9 cellular contexts compared by ENCODE assay signal in the genomic region with DNA sequence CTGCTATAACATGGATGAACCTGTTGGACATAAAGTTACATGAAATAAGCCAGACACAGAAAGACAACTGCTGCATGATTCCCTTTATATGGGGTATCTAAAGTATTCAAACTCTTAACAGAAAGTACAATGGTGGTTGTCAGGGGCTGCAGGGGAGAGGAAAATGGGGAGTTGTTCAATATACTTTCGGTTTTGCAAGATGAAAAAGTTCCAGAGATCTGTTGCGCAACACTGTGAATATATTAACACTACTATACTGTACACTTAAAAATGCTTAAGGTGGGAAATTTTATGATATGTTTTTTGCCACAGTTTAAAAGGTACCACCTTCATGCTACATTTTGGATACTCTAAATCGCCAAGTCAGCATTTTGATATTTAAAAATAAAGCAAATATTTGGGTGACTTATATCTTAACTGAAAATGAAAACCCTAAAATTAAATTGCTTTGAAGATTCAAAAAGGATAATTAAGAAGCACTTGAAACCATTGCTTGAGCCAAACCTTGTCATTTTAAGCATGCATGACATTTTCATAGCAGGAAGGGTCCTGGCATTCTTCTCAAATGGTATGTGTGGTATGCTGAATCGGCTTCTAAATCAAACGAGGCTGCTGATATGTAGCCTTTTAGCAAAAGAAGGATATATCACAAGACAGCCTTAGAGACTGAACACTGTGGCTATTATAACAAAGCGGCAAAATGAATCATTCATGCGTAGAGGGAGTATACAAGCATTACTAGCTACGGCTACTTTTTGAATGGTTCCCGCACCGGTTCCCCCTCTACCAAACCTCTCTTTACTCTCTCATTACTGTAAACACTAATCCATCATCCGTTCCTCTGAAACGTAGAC.
DNase-seq lines count a peak whose midpoint lies in the region; ATAC-seq and TF ChIP-seq lines count a peak whose summit lies in the region.
"Had no signal": no experiment of that assay in that cellular context is flagged by ENCODE, and none has a peak within 500 bp of the region (broad histone marks: within the 10 kb centered on the region; RNA-seq: fewer than 3 reads in every experiment).

No MANE protein-coding gene starts in this region.

- peak overlapping the region; percentile 84 for H3K27ac ChIP-seq in A673 (ENCODE audit: low read depth, low read length, poor library complexity, severe bottlenecking)
- H3K27ac ChIP-seq in left lung: peak overlapping the region; percentile 40 to 53

- POLR2A ChIA-PET in A673 (lab: Charles Lee; ENCODE audit: low non-redundant PET): interaction anchor here (0.6 kb wide), 1 partner anchor 38 kb away, joined by 4 read pairs; no protein-coding TSS in a partner anchor

- H3K9me3 ChIP-seq in A673 (ENCODE audit: low read depth, low read length, poor library complexity, severe bottlenecking): no peaks in the 10 kb centered on the region
- H3K9me3 ChIP-seq in left lung: no peaks in the 10 kb centered on the region

- H3K36me3 Mint-ChIP-seq in IgD-negative memory B cell: peaks cover 2% of the 10 kb centered on the region
- peaks cover 49% of the 10 kb centered on the region for H3K36me3 Mint-ChIP-seq in activated naive CD8-positive, alpha-beta T cell treated with anti-CD3 and anti-CD28 coated beads, Interleukin-2, amount 50 U/mL, for 24 hours (ENCODE audit: low read depth)

- H3K9me3 Mint-ChIP-seq in IgD-negative memory B cell: peaks cover 0 to 3% (median 1%) of the 10 kb centered on the region in 3 donors
- no peaks in the 10 kb centered on the region for H3K9me3 Mint-ChIP-seq in activated naive CD8-positive, alpha-beta T cell treated with anti-CD3 and anti-CD28 coated beads, Interleukin-2, amount 50 U/mL, for 24 hours

- H3K27ac Mint-ChIP-seq in IgD-negative memory B cell: peak overlapping the region in 1 of 3 donors; percentile 50
- peak overlapping the region; percentile 96 for H3K27ac Mint-ChIP-seq in activated naive CD8-positive, alpha-beta T cell treated with anti-CD3 and anti-CD28 coated beads, Interleukin-2, amount 50 U/mL, for 24 hours

- peak overlapping the region; percentile 42 to 85 (median 56) for H3K4me3 Mint-ChIP-seq in IgD-negative memory B cell
- H3K4me3 Mint-ChIP-seq in activated naive CD8-positive, alpha-beta T cell treated with anti-CD3 and anti-CD28 coated beads, Interleukin-2, amount 50 U/mL, for 24 hours: peak overlapping the region; percentile 72

- no peaks in the 10 kb centered on the region for H3K27me3 ChIP-seq in A673 (replicated peaks; ENCODE audit: insufficient read depth, low read depth, low read length, poor library complexity)
- H3K27me3 ChIP-seq in left lung: no peaks in the 10 kb centered on the region

- BruUV-seq in A673 (replicated peaks; lab: Mats Ljungman, UMichigan): no TSS peak

- ATAC-seq in activated naive CD8-positive, alpha-beta T cell treated with anti-CD3 and anti-CD28 coated beads, Interleukin-2, amount 50 U/mL, for 24 hours: peak; percentile 25
- ATAC-seq in left lung: peak; percentile 54

- H3K36me3 ChIP-seq in A673 (ENCODE audit: insufficient read depth, low read length, poor library complexity, severe bottlenecking) (no peaks in the 10 kb centered on the region), left lung (no peaks in the 10 kb centered on the region)

- no peak for TF ChIP-seq CTCF in A673 (conservative IDR thresholded peaks at IDR 0.05; ENCODE audit: low read depth, low read length)
- no peak for TF ChIP-seq CTCF in left lung (IDR thresholded peaks at IDR 0.05)

- peaks cover 11 to 17% (median 11%) of the 10 kb centered on the region in 3 donors for H3K4me1 Mint-ChIP-seq in IgD-negative memory B cell
- H3K4me1 Mint-ChIP-seq in activated naive CD8-positive, alpha-beta T cell treated with anti-CD3 and anti-CD28 coated beads, Interleukin-2, amount 50 U/mL, for 24 hours: peaks cover 90% of the 10 kb centered on the region

- DNase-seq in A673 (ENCODE audit: low spot score) (peak; percentile 71), left lung (no peak), NCI-H2227 (lab: John Stamatoyannopoulos, UW; ENCODE audit: unreplicated experiment) (no peak), middle frontal gyrus (ENCODE audit: extremely low spot score, low spot score) (no peak), NCI-H2029 (lab: John Stamatoyannopoulos, UW) (no peak), NCI-H748 (lab: John Stamatoyannopoulos, UW; ENCODE audit: unreplicated experiment) (no peak)
- DNase-seq in activated naive CD8-positive, alpha-beta T cell treated with anti-CD3 and anti-CD28 coated beads, Interleukin-2, amount 50 U/mL, for 24 hours: no peak
- DNase-seq: activated CD4-positive, alpha-beta T cell treated with anti-CD3 and anti-CD28 coated beads, Interleukin-2, amount 50 U/mL, for 1 hour had no signal

- H3K27me3 Mint-ChIP-seq in IgD-negative memory B cell: peaks cover 18% of the 10 kb centered on the region
- no peaks in the 10 kb centered on the region for H3K27me3 Mint-ChIP-seq in activated naive CD8-positive, alpha-beta T cell treated with anti-CD3 and anti-CD28 coated beads, Interleukin-2, amount 50 U/mL, for 24 hours

- CTCF ChIA-PET in A673 (lab: Charles Lee): interaction anchor here (0.8 to 1.2 kb wide), 2 partner anchors 16 to 569 kb away, joined by 3 to 4 read pairs; no protein-coding TSS in a partner anchor

- peak overlapping the region; percentile 23 for H3K4me3 ChIP-seq in A673 (ENCODE audit: low read depth, low read length, poor library complexity, severe bottlenecking)
- no peak overlapping the region for H3K4me3 ChIP-seq in left lung

- intact Hi-C loops in A673 (cut with micrococcal nuclease; ENCODE audit: unreplicated experiment) (no loop called here), left lung (cut with DNase I) (no loop called here)

- H3K4me1 ChIP-seq in A673 (ENCODE audit: insufficient read depth, low read length, poor library complexity, severe bottlenecking) (peaks cover 32% of the 10 kb centered on the region), left lung (peaks cover 0 to 27% of the 10 kb centered on the region in 2 donors)
